Comparison of ENCODE assay signal across 9 cellular contexts in the genomic region with DNA sequence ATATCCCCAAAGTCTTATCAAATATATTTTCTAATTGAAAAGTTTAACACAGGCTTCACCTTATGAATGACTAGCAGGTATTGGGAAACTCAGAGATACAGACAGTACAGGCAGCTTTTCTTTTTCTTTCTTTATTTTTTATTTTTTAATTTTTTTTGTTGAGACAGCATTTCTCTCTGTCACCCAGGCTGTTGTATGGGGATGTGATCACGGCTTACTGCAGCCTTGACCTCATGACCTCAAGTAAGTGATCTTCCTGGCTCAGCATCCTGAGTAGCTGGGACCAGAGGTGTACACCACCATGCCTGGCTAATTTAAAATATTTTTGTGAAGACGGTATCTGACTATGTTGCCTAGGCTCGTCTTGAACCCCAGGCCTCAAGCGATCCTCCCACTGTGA.
"Had no signal": no experiment of that assay in that cellular context is flagged by ENCODE, and none has a peak within 500 bp of the region (broad histone marks: within the 10 kb centered on the region; RNA-seq: fewer than 3 reads in every experiment).

No MANE protein-coding gene starts in this region.

- H3K9ac ChIP-seq: KMS-11 had no signal

- DNase-seq: H9, HCEC 1CT, IMR-90, KBM-7 had no signal

- H3K4me3 ChIP-seq: GM23338 had no signal

- H3K4me2 ChIP-seq: GM23338, KMS-11 had no signal

- H3K27ac ChIP-seq: HL-60, KMS-11 had no signal

- FAIRE-seq: H1, H54 had no signal

- ATAC-seq: GM23338 had no signal

- H2AFZ ChIP-seq: GM23338 had no signal
